In the genomic region with DNA sequence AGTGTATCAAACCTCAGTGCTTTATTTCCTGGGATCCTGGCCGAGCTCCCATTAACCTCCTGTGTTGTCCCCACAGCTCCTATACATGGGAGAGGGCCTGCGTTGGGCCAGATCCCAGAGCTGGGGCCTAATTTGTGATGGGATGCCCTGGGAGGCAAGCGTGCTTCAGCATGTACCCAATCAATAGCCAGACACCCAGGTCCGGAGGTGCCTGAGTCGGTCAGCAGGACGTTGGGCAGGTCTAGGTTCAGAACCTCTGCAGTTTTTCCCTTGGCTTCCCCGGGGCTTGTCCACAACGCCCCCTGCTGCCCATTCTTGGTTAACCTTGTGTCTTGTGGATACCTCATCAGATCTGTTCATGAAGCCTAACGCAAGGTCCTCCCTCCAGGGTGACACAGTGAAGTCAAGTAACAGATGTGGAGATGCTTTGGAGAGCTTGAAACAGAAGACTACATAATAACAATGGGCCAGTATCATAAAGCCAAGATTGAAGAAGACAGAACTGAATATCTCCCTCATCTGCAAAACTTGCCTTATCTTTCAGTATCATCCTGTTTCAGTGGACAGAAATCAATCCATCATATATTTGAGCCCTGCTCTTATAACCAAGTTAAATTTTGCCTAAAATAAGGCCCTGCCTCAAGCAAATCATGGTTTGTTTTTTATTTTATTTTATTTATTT, we compare ENCODE assay signal across 8 cellular contexts. TPM values are rescaled to one million over a fixed set of nuclear protein-coding genes. Genes with fewer than 3 reads are reported as not detected.
DNase-seq lines count a peak whose midpoint lies in the region; ATAC-seq lines count a peak whose summit lies in the region.
"Not testable (repeated sequence)": the region's sequence is repeated elsewhere in the genome, so short reads cannot be mapped to it uniquely, and the experiment has no call there.

No MANE protein-coding gene starts in this region.

- peak overlapping the region; percentile 39 for H3K27ac Mint-ChIP-seq in activated CD4-positive, alpha-beta T cell treated with anti-CD3 and anti-CD28 coated beads for 36 hours

- CTCF ChIA-PET in activated CD4-positive, alpha-beta T cell treated with anti-CD3 and anti-CD28 coated beads for 36 hours (lab: Charles Lee), result interaction anchor here (0.7 to 3.7 kb wide), 18 partner anchors 9 to 213 kb away, joined by 3 to 25 read pairs (median 3); no protein-coding TSS in a partner anchor

- H3K4me3 Mint-ChIP-seq in activated CD4-positive, alpha-beta T cell treated with anti-CD3 and anti-CD28 coated beads for 36 hours, result not testable (repeated sequence)

- not testable (repeated sequence) for H3K27me3 Mint-ChIP-seq in activated CD4-positive, alpha-beta T cell treated with anti-CD3 and anti-CD28 coated beads for 36 hours

- POLR2A ChIA-PET in activated CD4-positive, alpha-beta T cell treated with anti-CD3 and anti-CD28 coated beads for 36 hours (lab: Charles Lee), result not testable (repeated sequence)

- H3K4me1 Mint-ChIP-seq in activated CD4-positive, alpha-beta T cell treated with anti-CD3 and anti-CD28 coated beads for 36 hours, result peaks cover 19% of the 10 kb centered on the region

- ATAC-seq in GM19035 (IDR thresholded peaks at IDR 0.05; ENCODE audit: unreplicated experiment), result peak; percentile 83
- peak; percentile 54 for ATAC-seq in HG03521 (IDR thresholded peaks at IDR 0.05; ENCODE audit: unreplicated experiment)
- peak; percentile 88 for ATAC-seq in activated CD4-positive, alpha-beta T cell treated with anti-CD3 and anti-CD28 coated beads for 36 hours

- H3K27ac ChIP-seq in caudate nucleus (ENCODE audit: low read depth, low read length), result not testable (repeated sequence)

- not testable (repeated sequence) for H3K9me3 Mint-ChIP-seq in activated CD4-positive, alpha-beta T cell treated with anti-CD3 and anti-CD28 coated beads for 36 hours (ENCODE audit: low read depth)

- DNase-seq in Ammon's horn (ENCODE audit: low spot score) (peak; percentile 82), NCI-H748 (lab: John Stamatoyannopoulos, UW; ENCODE audit: unreplicated experiment) (peak; percentile 68), caudate nucleus (lab: John Stamatoyannopoulos, UW) (peak in 57 of 61 donors; percentile 1 to 77 (median 44)), islet precursor cell (peak; percentile 91)
- peak; percentile 95 for DNase-seq in activated CD4-positive, alpha-beta T cell treated with anti-CD3 and anti-CD28 coated beads for 36 hours
- DNase-seq in stimulated activated CD4-positive, alpha-beta T cell treated with anti-CD3 and anti-CD28 coated beads, Interleukin-1b, Interleukin-23, amount 100 ng/mL, for 24 hours (ENCODE audit: low read depth in 4 of 4, low spot score in 1 of 4), result peak; percentile 80 to 85 (median 82)

- intact Hi-C loops in activated CD4-positive, alpha-beta T cell treated with anti-CD3 and anti-CD28 coated beads for 36 hours (cut with DNase I, micrococcal nuclease), result loop anchor here (1.0 to 5.0 kb wide), 9 partner anchors 40 to 339 kb away; a partner anchor contains a TSS

- H3K36me3 Mint-ChIP-seq in activated CD4-positive, alpha-beta T cell treated with anti-CD3 and anti-CD28 coated beads for 36 hours (ENCODE audit: low read depth), result not testable (repeated sequence)

RNA-seq across cellular contexts. Expression of a gene that starts 27.3 kb away (rescaled TPM):
- total RNA-seq in activated CD4-positive, alpha-beta T cell treated with anti-CD3 and anti-CD28 coated beads for 36 hours, result 10 to 100 TPM; 24.8 to 30.7 TPM

Comparison
In these comparisons a context has a peak if more than half of its experiments do, and no peak if none do; other contexts are left out.
1. DNase-seq: peak in every context shown above with its lines; median percentile 95 in activated CD4-positive, alpha-beta T cell treated with anti-CD3 and anti-CD28 coated beads for 36 hours; 91 in islet precursor cell; 82 in Ammon's horn; 82 in stimulated activated CD4-positive, alpha-beta T cell treated with anti-CD3 and anti-CD28 coated beads, Interleukin-1b, Interleukin-23, amount 100 ng/mL, for 24 hours; 68 in NCI-H748; 44 in caudate nucleus.